2 cellular contexts compared by ENCODE assay signal in genomic region chr11:124762624-124763155, GRCh38.
TF ChIP-seq lines count a peak whose summit lies in the region.

No MANE protein-coding gene starts in this region.

TF ChIP-seq in K562, 482 proteins besides CTCF, POLR2A, EP300 and RAD21 (continues in another document):
- TF ChIP-seq ZNF384 (IDR thresholded peaks at IDR 0.05; ENCODE audit: low read depth, low read length): no peak
- TF ChIP-seq ZNF586 (CRISPR knock-in tag; conservative IDR thresholded peaks at IDR 0.05): no peak
- no peak for TF ChIP-seq C11orf30 (IDR thresholded peaks at IDR 0.05; ENCODE audit: low read depth)
- TF ChIP-seq U2AF2 (optimal IDR thresholded peaks at IDR 0.05; ENCODE audit: low read depth, low read length): no peak
- TF ChIP-seq THAP7 (CRISPR knock-in tag; IDR thresholded peaks at IDR 0.05): no peak
- no peak for TF ChIP-seq ARHGAP35 (IDR thresholded peaks at IDR 0.05; ENCODE audit: partially characterized antibody)
- peak in 1 of 2 experiments; percentile 21; a peak in 1 of 4 replicates for TF ChIP-seq NRF1 (conservative IDR thresholded peaks at IDR 0.05 in 1 of 2, IDR thresholded peaks at IDR 0.05 in 1 of 2)
- no peak for TF ChIP-seq BCL6 (CRISPR knock-in tag; IDR thresholded peaks at IDR 0.05)
- TF ChIP-seq RBM15 (IDR thresholded peaks at IDR 0.05; ENCODE audit: insufficient read depth, low read length): no peak
- TF ChIP-seq SRSF3 (IDR thresholded peaks at IDR 0.05; ENCODE audit: insufficient read depth, low read length): no peak
- TF ChIP-seq DEAF1 (CRISPR knock-in tag; IDR thresholded peaks at IDR 0.05): no peak
- TF ChIP-seq UBTF (IDR thresholded peaks at IDR 0.05; ENCODE audit: borderline replicate concordance in 1 of 2, low read depth in 2 of 2, low read length in 2 of 2): no peak
- no peak for TF ChIP-seq OTX1 (CRISPR knock-in tag; IDR thresholded peaks at IDR 0.05)
- TF ChIP-seq CHCHD3 (CRISPR knock-in tag; IDR thresholded peaks at IDR 0.05): no peak
- peak; percentile 77 for TF ChIP-seq CTBP1 (IDR thresholded peaks at IDR 0.05; ENCODE audit: borderline replicate concordance)
- no peak for TF ChIP-seq E4F1 (CRISPR knock-in tag; IDR thresholded peaks at IDR 0.05; ENCODE audit: borderline replicate concordance)
- no peak for TF ChIP-seq MNT (conservative IDR thresholded peaks at IDR 0.05)
- TF ChIP-seq NEUROD1 (IDR thresholded peaks at IDR 0.05; ENCODE audit: borderline replicate concordance, low read depth, low read length, partially characterized antibody): no peak
- TF ChIP-seq CCNT2 (IDR thresholded peaks at IDR 0.05; ENCODE audit: borderline replicate concordance, extremely low read depth, insufficient read length, low read depth, low read length): no peak
- no peak for TF ChIP-seq BRF1 (IDR thresholded peaks at IDR 0.05; ENCODE audit: borderline replicate concordance, extremely low read depth, insufficient read length)
- no peak for TF ChIP-seq RBM17 (IDR thresholded peaks at IDR 0.05; ENCODE audit: borderline replicate concordance, low read depth, low read length)

TF ChIP-seq in GM12891, 5 proteins besides CTCF, POLR2A, EP300 and RAD21:
- TF ChIP-seq POLR2AphosphoS5 (IDR thresholded peaks at IDR 0.05; ENCODE audit: low read depth, low read length) (no peak), TAF1 (IDR thresholded peaks at IDR 0.05; ENCODE audit: low read depth, low read length) (no peak), PAX5 (IDR thresholded peaks at IDR 0.05; ENCODE audit: insufficient read depth, low read length, severe bottlenecking) (no peak), SPI1 (IDR thresholded peaks at IDR 0.05; ENCODE audit: low read depth, low read length) (no peak), POU2F2 (IDR thresholded peaks at IDR 0.05; ENCODE audit: low read depth, low read length) (no peak)
